In genomic region chr5:154190652-154191304, GRCh38 we compare ENCODE assay signal across 9 cellular contexts. TPM values are rescaled to one million over a fixed set of nuclear protein-coding genes. Genes with fewer than 3 reads are reported as not detected.
DNase-seq lines count a peak whose midpoint lies in the region; ATAC-seq, FAIRE-seq and TF ChIP-seq lines count a peak whose summit lies in the region.
"Had no signal": no experiment of that assay in that cellular context is flagged by ENCODE, and none has a peak within 500 bp of the region (broad histone marks: within the 10 kb centered on the region; RNA-seq: fewer than 3 reads in every experiment).

Gene GALNT10 (plus strand): TSS chr5:154190733. CDS start chr5:154190867, 134 bp downstream.

- no peak; a peak in 1 of 5 replicates for TF ChIP-seq RAD21 in A549 (conservative IDR thresholded peaks at IDR 0.05 in 1 of 2, IDR thresholded peaks at IDR 0.05 in 1 of 2)

- DNase-seq in A549 (ENCODE audit: low read depth in 1 of 2, low spot score in 1 of 2) (peak; percentile 59 to 68), GM10248 (ENCODE audit: extremely low spot score) (peak; percentile 88), M059J (ENCODE audit: low read depth) (peak; percentile 54), mesenchymal stem cell (peak; percentile 68)
- peak in 3 of 4 experiments; percentile 44 to 72 (median 66) for DNase-seq in activated CD4-positive, CD25-positive, alpha-beta regulatory T cell (lab: John Stamatoyannopoulos, UW)
- peak; percentile 57 for DNase-seq in stimulated activated naive B cell treated with anti-CD40 and anti-IgM and Interleukin-4, amounts not matched to agents 10 μg/mL and 1 μg/mL and 100 μg/mL, for 72 hours

- no peaks in the 10 kb centered on the region for H3K9me3 Mint-ChIP-seq in stimulated activated naive B cell treated with anti-CD40 and anti-IgM and Interleukin-4, amounts not matched to agents 10 μg/mL and 1 μg/mL and 100 μg/mL, for 72 hours

- H3K4me1 ChIP-seq in A549: peaks cover 43% of the 10 kb centered on the region
- peaks cover 7% of the 10 kb centered on the region; the same call in 1 of the 2 replicates for H3K4me1 ChIP-seq in HEK293 (ENCODE audit: control insufficient read depth, insufficient read depth, low read length)
- H3K4me1 ChIP-seq in mesenchymal stem cell (ENCODE audit: control insufficient read depth, insufficient read depth, low read depth, low read length): peaks cover 16% of the 10 kb centered on the region

- H2BK5ac ChIP-seq in mesenchymal stem cell (ENCODE audit: low read depth, low read length, poor library complexity, severe bottlenecking): no peak within 1 kb of the TSS

- H2BK120ac ChIP-seq in mesenchymal stem cell (ENCODE audit: low read depth, low read length): peak within 1 kb of the TSS; percentile 100

- H3K9ac ChIP-seq in mesenchymal stem cell (ENCODE audit: low read length): peak within 1 kb of the TSS; percentile 82

- H2AK5ac ChIP-seq in mesenchymal stem cell (ENCODE audit: low read length, severe bottlenecking): peak within 1 kb of the TSS; percentile 22

- no peaks in the 10 kb centered on the region for H3K36me3 Mint-ChIP-seq in stimulated activated naive B cell treated with anti-CD40 and anti-IgM and Interleukin-4, amounts not matched to agents 10 μg/mL and 1 μg/mL and 100 μg/mL, for 72 hours

- peak within 1 kb of the TSS; percentile 87 for H4K91ac ChIP-seq in mesenchymal stem cell (ENCODE audit: low read length)

- H3K4me3 Mint-ChIP-seq in stimulated activated naive B cell treated with anti-CD40 and anti-IgM and Interleukin-4, amounts not matched to agents 10 μg/mL and 1 μg/mL and 100 μg/mL, for 72 hours: peak within 1 kb of the TSS; percentile 91 to 96

- peak within 1 kb of the TSS; percentile 90 for H2AFZ ChIP-seq in mesenchymal stem cell (ENCODE audit: low read depth, low read length)

- no peaks in the 10 kb centered on the region for H3K9me3 ChIP-seq in A549
- no peaks in the 10 kb centered on the region for H3K9me3 ChIP-seq in HEK293 (ENCODE audit: control insufficient read depth, insufficient read depth, low read depth, low read length)
- H3K9me3 ChIP-seq in mesenchymal stem cell (ENCODE audit: control insufficient read depth, low read length): no peaks in the 10 kb centered on the region

- H3K27me3 Mint-ChIP-seq in stimulated activated naive B cell treated with anti-CD40 and anti-IgM and Interleukin-4, amounts not matched to agents 10 μg/mL and 1 μg/mL and 100 μg/mL, for 72 hours: no peaks in the 10 kb centered on the region

- peak within 1 kb of the TSS; percentile 35 to 86 for H3K4ac ChIP-seq in mesenchymal stem cell (ENCODE audit: low read depth in 1 of 2, low read length in 2 of 2)

- in situ Hi-C loops in endometrial microvascular endothelial cells (cut with HindIII; ENCODE audit: inconsistent ontology term, low pct_unique_long_range_greater_than_20kb, low sequenced_read_pairs): loop anchor here (25.0 kb wide), 1 partner anchor 197 kb away; no protein-coding TSS in a partner anchor

- CTCF ChIA-PET in A549 (lab: Yijun Ruan, JAX): interaction anchor here (0.6 to 7.0 kb wide), 25 partner anchors 8 to 251 kb away, joined by 3 to 46 read pairs (median 4); no protein-coding TSS in a partner anchor
- CTCF ChIA-PET in GM10248 (lab: Yijun Ruan, JAX): interaction anchor here (0.9 to 6.6 kb wide), 16 partner anchors 11 to 262 kb away, joined by 3 to 58 read pairs (median 4); no protein-coding TSS in a partner anchor
- CTCF ChIA-PET in HEK293 (lab: Yijun Ruan, JAX): interaction anchor here (0.5 to 3.8 kb wide), 5 partner anchors 11 to 214 kb away, joined by 3 to 16 read pairs (median 4); no protein-coding TSS in a partner anchor

- H3K4me2 ChIP-seq in A549: peak within 1 kb of the TSS; percentile 100
- peak within 1 kb of the TSS; percentile 96 for H3K4me2 ChIP-seq in mesenchymal stem cell (ENCODE audit: low read length, poor library complexity, severe bottlenecking)

- POLR2A ChIA-PET in A549 (lab: Yijun Ruan, JAX): interaction anchor here (0.9 to 2.9 kb wide), 10 partner anchors 8 to 256 kb away, joined by 3 to 25 read pairs (median 9); partner anchors contain the start of genes FAM114A2 and MFAP3
- POLR2A ChIA-PET in GM10248 (lab: Yijun Ruan, JAX): interaction anchor here (0.6 to 2.3 kb wide), 8 partner anchors 11 to 762 kb away, joined by 3 to 16 read pairs (median 4); partner anchors contain the start of genes FAM114A2 and MFAP3
- POLR2A ChIA-PET in HEK293 (lab: Yijun Ruan, JAX): interaction anchor here (0.5 to 2.1 kb wide), 13 partner anchors 8 to 1144 kb away, joined by 3 to 10 read pairs (median 4); partner anchors contain the start of genes FAM114A2 and MFAP3

- H3K27ac ChIP-seq in A549 (peak within 1 kb of the TSS; percentile 96 to 99), HEK293 (ENCODE audit: extremely low read depth, low read depth, low read length) (peak within 1 kb of the TSS; percentile 60; the same call in 1 of the 2 replicates), mesenchymal stem cell (ENCODE audit: low read length, poor library complexity, severe bottlenecking) (no peak within 1 kb of the TSS)

- FAIRE-seq in A549 (lab: Jason Lieb, UNC): no peak
- FAIRE-seq: TTC549 had no signal

- peaks cover 21% of the 10 kb centered on the region for H3K79me1 ChIP-seq in mesenchymal stem cell (replicated peaks; ENCODE audit: low read length, poor library complexity, severe bottlenecking)

- peak within 1 kb of the TSS; percentile 93 for H2BK15ac ChIP-seq in mesenchymal stem cell (ENCODE audit: low read depth, poor library complexity, severe bottlenecking)

- H3K36me3 ChIP-seq in HEK293 (ENCODE audit: control insufficient read depth in 2 of 2, insufficient read depth in 1 of 2, low read length in 2 of 2): peaks cover 0 to 4% of the 10 kb centered on the region in 2 experiments; a peak in 1 of 3 replicates
- H3K36me3 ChIP-seq in mesenchymal stem cell (ENCODE audit: control insufficient read depth in 1 of 2, insufficient read depth in 2 of 2, low read depth in 1 of 2, low read length in 2 of 2): no peaks in the 10 kb centered on the region

- peaks cover 0 to 14% of the 10 kb centered on the region in 2 experiments for H3K27me3 ChIP-seq in mesenchymal stem cell (ENCODE audit: control insufficient read depth in 1 of 2, insufficient read depth in 1 of 2, low read length in 2 of 2)

- no peak for TF ChIP-seq EP300 in A549 (IDR thresholded peaks at IDR 0.05)

- peak; percentile 17 to 79 for ATAC-seq in A549
- ATAC-seq in stimulated activated naive B cell treated with anti-CD40 and anti-IgM and Interleukin-4, amounts not matched to agents 10 μg/mL and 1 μg/mL and 100 μg/mL, for 72 hours (replicated peaks): peak; percentile 77 to 80

- H3K23ac ChIP-seq in mesenchymal stem cell (ENCODE audit: low read length in 2 of 2): peak within 1 kb of the TSS in 1 of 2 experiments; percentile 63

- 4% methylated on average over 17 of the region's 72 CpGs for WGBS in A549 (ENCODE audit: missing lambda C conversion rate)
- 3% methylated on average over 40 of the region's 72 CpGs for WGBS in mesenchymal stem cell

- H3K4me3 ChIP-seq in A549 (peak within 1 kb of the TSS; percentile 65), HEK293 (ENCODE audit: low read depth, low read length) (peak within 1 kb of the TSS; percentile 65), mesenchymal stem cell (ENCODE audit: insufficient read depth in 1 of 2, low read depth in 1 of 2, low read length in 2 of 2) (peak within 1 kb of the TSS; percentile 82 to 94)

- peaks cover 24 to 37% of the 10 kb centered on the region in 2 donors for H3K4me1 Mint-ChIP-seq in stimulated activated naive B cell treated with anti-CD40 and anti-IgM and Interleukin-4, amounts not matched to agents 10 μg/mL and 1 μg/mL and 100 μg/mL, for 72 hours

- TF ChIP-seq CTCF in A549 (IDR thresholded peaks at IDR 0.05) (no peak; the same call in 2 of the 3 replicates), GM10248 (IDR thresholded peaks at IDR 0.05; ENCODE audit: control extremely low read depth, extremely low read depth, low read depth, missing control alignments) (no peak), HEK293 (tag by site-specific recombination; IDR thresholded peaks at IDR 0.05) (no peak)

- peak within 1 kb of the TSS; percentile 91 for H4K8ac ChIP-seq in mesenchymal stem cell (ENCODE audit: low read length)

- TF ChIP-seq POLR2A in A549 (IDR thresholded peaks at IDR 0.05; ENCODE audit: low read length): peak; percentile 55

- H3K18ac ChIP-seq in mesenchymal stem cell (ENCODE audit: low read depth in 1 of 2, low read length in 2 of 2): peak within 1 kb of the TSS; percentile 95 to 98

- peak within 1 kb of the TSS; percentile 92 for H3K27ac Mint-ChIP-seq in stimulated activated naive B cell treated with anti-CD40 and anti-IgM and Interleukin-4, amounts not matched to agents 10 μg/mL and 1 μg/mL and 100 μg/mL, for 72 hours

- peak within 1 kb of the TSS in 1 of 2 experiments; percentile 93 for H3K14ac ChIP-seq in mesenchymal stem cell (ENCODE audit: low read length in 2 of 2)

- peak within 1 kb of the TSS; percentile 15 to 29 for H2BK12ac ChIP-seq in mesenchymal stem cell (ENCODE audit: low read length in 2 of 2)

TF ChIP-seq in A549, 52 proteins besides CTCF, POLR2A, EP300 and RAD21 (continues in another document):
- TF ChIP-seq HDAC2 (IDR thresholded peaks at IDR 0.05) (0 out of 2 replicates have a peak, but pooled peaks have one; percentile 54), PHF8 (IDR thresholded peaks at IDR 0.05; ENCODE audit: borderline replicate concordance, low read depth) (peak; percentile 31; the same call in 1 of the 2 replicates), KDM1A (IDR thresholded peaks at IDR 0.05; ENCODE audit: low read depth) (peak; percentile 92)

TF ChIP-seq in HEK293, 187 proteins besides CTCF, POLR2A, EP300 and RAD21 (continues in another document):
- TF ChIP-seq, protein P1, sequence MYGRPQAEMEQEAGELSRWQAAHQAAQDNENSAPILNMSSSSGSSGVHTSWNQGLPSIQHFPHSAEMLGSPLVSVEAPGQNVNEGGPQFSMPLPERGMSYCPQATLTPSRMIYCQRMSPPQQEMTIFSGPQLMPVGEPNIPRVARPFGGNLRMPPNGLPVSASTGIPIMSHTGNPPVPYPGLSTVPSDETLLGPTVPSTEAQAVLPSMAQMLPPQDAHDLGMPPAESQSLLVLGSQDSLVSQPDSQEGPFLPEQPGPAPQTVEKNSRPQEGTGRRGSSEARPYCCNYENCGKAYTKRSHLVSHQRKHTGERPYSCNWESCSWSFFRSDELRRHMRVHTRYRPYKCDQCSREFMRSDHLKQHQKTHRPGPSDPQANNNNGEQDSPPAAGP (tag by site-specific recombination; IDR thresholded peaks at IDR 0.05): 0 out of 2 replicates have a peak, but pooled peaks have one; percentile 33

RNA-seq across cellular contexts. Expression of gene GALNT10, which starts in this region (rescaled TPM):
- polyA plus RNA-seq in A549 (2011; rRNA removed): 156 and 215 TPM in 2 replicates
- 73.3 and 84.8 TPM in 2 replicates for polyA plus RNA-seq in A549 (2012; cell fraction: cytosol; rRNA removed)
- polyA plus RNA-seq in A549 (2012; cell fraction: nucleus; rRNA removed): 83.6 and 89.7 TPM in 2 replicates
- polyA plus RNA-seq in A549 (2017; fragmentation: RNase III; extraction: RNeasy Plus Mini Kit Qiagen cat#74134 plus additional on column Dnase treatment): 110 to 123 TPM (median 118 TPM) in 3 replicates
- polyA minus RNA-seq in A549 (2011; rRNA and poly(A)+ RNA removed): 408 and 422 TPM in 2 replicates
- 27.2 and 45.4 TPM in 2 replicates for total RNA-seq in M059J (2014; rRNA removed; shearing (Covaris generic))
- 55.1 TPM for total RNA-seq in endometrial microvascular endothelial cells (ENCODE audit: inconsistent ontology term)
- 86.0 TPM for polyA plus RNA-seq in mesenchymal stem cell (2013, experiment 1 of 2)
- 85.7 TPM for polyA plus RNA-seq in mesenchymal stem cell (2013, experiment 2 of 2)

Comparison
In these comparisons a context has a peak if more than half of its experiments do, and no peak if none do; other contexts are left out.
1. Of the 5 proteins assayed by ChIP-seq in both HEK293 and A549: peak only in HEK293: PBX3; only in A549: none; in both: none; in neither: 4.